Comparison of ENCODE assay signal across 12 cellular contexts in genomic region chr5:132840896-132841818, GRCh38. TPM values are rescaled to one million over a fixed set of nuclear protein-coding genes. Genes with fewer than 3 reads are reported as not detected.
DNase-seq lines count a peak whose midpoint lies in the region; ATAC-seq and TF ChIP-seq lines count a peak whose summit lies in the region.
"Had no signal": no experiment of that assay in that cellular context is flagged by ENCODE, and none has a peak within 500 bp of the region (broad histone marks: within the 10 kb centered on the region; RNA-seq: fewer than 3 reads in every experiment).

No MANE protein-coding gene starts in this region.

- peaks cover 24% of the 10 kb centered on the region for H3K4me1 ChIP-seq in osteoblast (ENCODE audit: insufficient read depth, low read length)

- no peaks in the 10 kb centered on the region for H3K79me2 ChIP-seq in osteoblast (ENCODE audit: insufficient read depth, low read length)

- peak overlapping the region; percentile 78 for H3K27ac ChIP-seq in epithelial cell of prostate
- H3K27ac ChIP-seq in osteoblast (ENCODE audit: low read depth, low read length) = no peak overlapping the region

- no peak overlapping the region for H3K4me3 ChIP-seq in osteoblast (ENCODE audit: insufficient read depth, low read length)

- peak; percentile 59 for DNase-seq in ELR (ENCODE audit: low read depth)
- peak; percentile 36 for DNase-seq in NCI-H226
- no peak for DNase-seq in epithelial cell of prostate (ENCODE audit: low read depth, low spot score)
- peak; percentile 48 for DNase-seq in osteoblast (ENCODE audit: insufficient read length, low spot score, missing footprints)
- no peak for DNase-seq in stimulated activated CD4-positive, alpha-beta T cell treated with anti-CD3 and anti-CD28 coated beads, Interleukin-4, amount 100 ng/mL, for 1 hour
- no peak for DNase-seq in stimulated activated CD4-positive, alpha-beta T cell treated with anti-CD3 and anti-CD28 coated beads, Interleukin-4, amount 100 ng/mL, for 24 hours
- DNase-seq in NAMALWA (ENCODE audit: low spot score) = no peak
- DNase-seq: activated CD4-positive, alpha-beta T cell treated with anti-CD3 and anti-CD28 coated beads, Interleukin-2, amount 10 ng/mL, durations not matched to agents 7 days and 5 days; activated naive CD4-positive, alpha-beta T cell treated with anti-CD3 and anti-CD28 coated beads, Interleukin-2, amount 10 ng/mL, durations not matched to agents 7 days and 5 days; DMS 273 treated with DMSO at 0.1 percent for 48 hours had no signal

- H3K4me2 ChIP-seq in osteoblast (ENCODE audit: insufficient read depth, low read length) = no peak overlapping the region

- no peaks in the 10 kb centered on the region for H3K27me3 ChIP-seq in osteoblast (ENCODE audit: insufficient read depth, low read length)

- no peaks in the 10 kb centered on the region for H3K36me3 ChIP-seq in osteoblast (ENCODE audit: insufficient read depth, low read length)

- no peak overlapping the region for H2AFZ ChIP-seq in osteoblast (ENCODE audit: low read length)

- TF ChIP-seq CTCF in osteoblast (IDR thresholded peaks at IDR 0.05; ENCODE audit: extremely low read depth, low read depth, low read length) = no peak

- H4K20me1 ChIP-seq in osteoblast (ENCODE audit: insufficient read depth, low read length) = no peaks in the 10 kb centered on the region

- no peak for ATAC-seq in GM21717 (IDR thresholded peaks at IDR 0.05; ENCODE audit: unreplicated experiment)
- ATAC-seq: SK-N-SH treated with all-trans-retinoic acid at 6 μM for 48 hours had no signal

- H3K9me3 ChIP-seq in osteoblast (ENCODE audit: low read depth, low read length) = no peaks in the 10 kb centered on the region

RNA-seq across cellular contexts. Expression of gene SHROOM1, which starts 10.7 kb away (rescaled TPM):
- 4.7 and 6.2 TPM in 2 replicates for total RNA-seq in osteoblast

RNA-seq across cellular contexts. Expression of gene GDF9, which starts 25.1 kb away (rescaled TPM):
- 0.29 and 0.36 TPM in 2 replicates for total RNA-seq in osteoblast

RNA-seq across cellular contexts. Expression of gene UQCRQ, which starts 25.3 kb away (rescaled TPM):
- total RNA-seq in osteoblast = 76.0 and 94.6 TPM in 2 replicates

RNA-seq across cellular contexts. Expression of gene SOWAHA, which starts 28.1 kb away (rescaled TPM):
- under 0.01 and 0.29 TPM in 2 replicates for total RNA-seq in osteoblast
- total RNA-seq: activated CD4-positive, alpha-beta T cell treated with anti-CD3 and anti-CD28 coated beads, Interleukin-2, amount 10 ng/mL, durations not matched to agents 7 days and 5 days had no signal

RNA-seq across cellular contexts. Expression of gene LEAP2, which starts 32.3 kb away (rescaled TPM):
- under 0.01 and 0.29 TPM in 2 replicates for total RNA-seq in osteoblast

Comparison
In these comparisons a context has a peak if more than half of its experiments do, and no peak if none do; other contexts are left out.
1. DNase-seq: peak in ELR (single experiment), NCI-H226 (single experiment) and osteoblast (single experiment); none in epithelial cell of prostate (single experiment), stimulated activated CD4-positive, alpha-beta T cell treated with anti-CD3 and anti-CD28 coated beads, Interleukin-4, amount 100 ng/mL, for 1 hour (single experiment), stimulated activated CD4-positive, alpha-beta T cell treated with anti-CD3 and anti-CD28 coated beads, Interleukin-4, amount 100 ng/mL, for 24 hours (single experiment) and NAMALWA (single experiment).